24 cellular contexts compared by ENCODE assay signal in genomic region chr1:112563341-112563740, GRCh38. TPM values are rescaled to one million over a fixed set of nuclear protein-coding genes. Genes with fewer than 3 reads are reported as not detected.
DNase-seq lines count a peak whose midpoint lies in the region; ATAC-seq, FAIRE-seq and TF ChIP-seq lines count a peak whose summit lies in the region.
"Had no signal": no experiment of that assay in that cellular context is flagged by ENCODE, and none has a peak within 500 bp of the region (broad histone marks: within the 10 kb centered on the region; RNA-seq: fewer than 3 reads in every experiment).

No MANE protein-coding gene starts in this region.

- peaks cover 5% of the 10 kb centered on the region for H3K36me3 Mint-ChIP-seq in Calu3 (ENCODE audit: insufficient read depth, unreplicated experiment)
- H3K36me3 Mint-ChIP-seq in mesothelial cell of epicardium: peaks cover 17% of the 10 kb centered on the region

- H2AFZ ChIP-seq in endothelial cell of umbilical vein (ENCODE audit: low read depth, low read length): no peak overlapping the region
- H2AFZ ChIP-seq: GM23248 had no signal

- H3K36me3 ChIP-seq in endothelial cell of umbilical vein (ENCODE audit: control insufficient read depth in 2 of 2, extremely low read depth in 1 of 2, insufficient read depth in 2 of 2, low read length in 2 of 2): no peaks in the 10 kb centered on the region

- no peaks in the 10 kb centered on the region for H4K20me1 ChIP-seq in endothelial cell of umbilical vein (replicated peaks; ENCODE audit: control insufficient read depth, extremely low read depth, insufficient read depth, low read length)
- H4K20me1 ChIP-seq: BLaER1 had no signal

- no peak overlapping the region for H3K9ac ChIP-seq in endothelial cell of umbilical vein (replicated peaks; ENCODE audit: extremely low read depth, insufficient read depth, low read length)
- H3K9ac ChIP-seq: BLaER1, GM23248 had no signal

- H3K27ac Mint-ChIP-seq in Calu3 (ENCODE audit: unreplicated experiment) (peak overlapping the region; percentile 17), mesothelial cell of epicardium (peak overlapping the region; percentile 60)
- H3K27ac Mint-ChIP-seq: B cell; CD4-positive, CD25-positive, alpha-beta regulatory T cell; CD8-positive, alpha-beta T cell had no signal

- no peak overlapping the region for H3K27ac ChIP-seq in endothelial cell of umbilical vein (ENCODE audit: insufficient read depth, low read depth, low read length)
- H3K27ac ChIP-seq: 22Rv1, BLaER1, C4-2B, GM23248 had no signal

- peaks cover 8% of the 10 kb centered on the region for H3K4me1 ChIP-seq in endothelial cell of umbilical vein (ENCODE audit: control insufficient read depth, extremely low read depth, insufficient read depth, low read length)
- H3K4me1 ChIP-seq: BLaER1, Caco-2 had no signal

- no peaks in the 10 kb centered on the region for H3K27me3 Mint-ChIP-seq in Calu3 (ENCODE audit: unreplicated experiment)
- H3K27me3 Mint-ChIP-seq in mesothelial cell of epicardium (ENCODE audit: low read depth): no peaks in the 10 kb centered on the region
- H3K27me3 Mint-ChIP-seq: B cell; CD4-positive, CD25-positive, alpha-beta regulatory T cell had no signal

- POLR2A ChIA-PET in endothelial cell of umbilical vein (lab: Charles Lee): no interaction called here

- no peak for ATAC-seq in HG02884 (IDR thresholded peaks at IDR 0.05; ENCODE audit: unreplicated experiment)
- ATAC-seq: CD8-positive, alpha-beta T cell; GM12878 had no signal

- peak; percentile 62 for FAIRE-seq in endothelial cell of umbilical vein (lab: Jason Lieb, UNC)
- FAIRE-seq in RCC 7860 (lab: Jason Lieb, UNC): no peak
- FAIRE-seq: D721Med, GM12878, GM19239, H1 had no signal

- H3K4me3 ChIP-seq in endothelial cell of umbilical vein (replicated peaks in 1 of 3; ENCODE audit: insufficient read depth in 1 of 3, low read depth in 1 of 3, low read length in 3 of 3): no peak overlapping the region
- H3K4me3 ChIP-seq: BLaER1, GM12878, GM23248 had no signal

- no peak for TF ChIP-seq POLR2A in endothelial cell of umbilical vein (IDR thresholded peaks at IDR 0.05; ENCODE audit: low read depth, low read length)

- CTCF ChIA-PET in Calu3 (lab: Charles Lee) (no interaction called here), endothelial cell of umbilical vein (lab: Charles Lee) (interaction anchor here (1.2 kb wide), 1 partner anchor 9 kb away, joined by 4 read pairs; no protein-coding TSS in a partner anchor)

- intact Hi-C loops in Calu3 (cut with micrococcal nuclease; ENCODE audit: unreplicated experiment): no loop called here
- intact Hi-C loops in endothelial cell of umbilical vein (cut with micrococcal nuclease): no loop called here

- TF ChIP-seq CTCF in Calu3 (IDR thresholded peaks at IDR 0.05; ENCODE audit: unreplicated experiment) (no peak), endothelial cell of umbilical vein (IDR thresholded peaks at IDR 0.05; ENCODE audit: extremely low read depth in 1 of 2, insufficient read depth in 1 of 2, low read depth in 1 of 2, low read length in 2 of 2) (no peak), mesothelial cell of epicardium (IDR thresholded peaks at IDR 0.05; ENCODE audit: unreplicated experiment) (no peak)

- H3K4me3 Mint-ChIP-seq in Calu3 (ENCODE audit: low read depth, unreplicated experiment) (no peak overlapping the region), mesothelial cell of epicardium (no peak overlapping the region)
- H3K4me3 Mint-ChIP-seq: B cell; CD4-positive, CD25-positive, alpha-beta regulatory T cell; CD8-positive, alpha-beta T cell had no signal

- no peaks in the 10 kb centered on the region for H3K9me1 ChIP-seq in endothelial cell of umbilical vein (replicated peaks; ENCODE audit: control insufficient read depth, extremely low read depth, insufficient read depth, low read length)

- no peaks in the 10 kb centered on the region for H3K79me2 ChIP-seq in endothelial cell of umbilical vein (ENCODE audit: control insufficient read depth, insufficient read depth, low read length)

- no peaks in the 10 kb centered on the region for H3K9me3 Mint-ChIP-seq in Calu3 (ENCODE audit: low read depth, unreplicated experiment)
- peaks cover 7% of the 10 kb centered on the region for H3K9me3 Mint-ChIP-seq in mesothelial cell of epicardium
- H3K9me3 Mint-ChIP-seq: CD8-positive, alpha-beta T cell had no signal

- DNase-seq in Calu3: no peak
- DNase-seq in endothelial cell of umbilical vein (ENCODE audit: low read depth, low spot score): peak; percentile 51
- DNase-seq in mesothelial cell of epicardium (ENCODE audit: low spot score in 2 of 2, unreplicated experiment in 2 of 2): no peak
- no peak for DNase-seq in activated CD4-positive, alpha-beta T cell treated with anti-CD3 and anti-CD28 coated beads, Interleukin-2, amount 50 U/mL, for 1 hour
- DNase-seq in RCC 7860 (ENCODE audit: low spot score): no peak
- DNase-seq: Caco-2; CD4-positive, CD25-positive, alpha-beta regulatory T cell; CD8-positive, alpha-beta T cell; DMS 273 treated with DMSO at 0.1 percent for 48 hours; DMS79; EL; GDM1; GM23248; H7; HCEC 1CT had no signal

- no peaks in the 10 kb centered on the region for H3K27me3 ChIP-seq in endothelial cell of umbilical vein (ENCODE audit: control insufficient read depth in 2 of 2, insufficient read depth in 2 of 2, low read length in 2 of 2)
- H3K27me3 ChIP-seq: BLaER1 had no signal

- dilution Hi-C loops in endothelial cell of umbilical vein (cut with MboI; ENCODE audit: extremely low pct_ligation_motif_present, low sequenced_read_pairs): no loop called here

- no peaks in the 10 kb centered on the region for H3K4me1 Mint-ChIP-seq in Calu3 (ENCODE audit: low read depth, unreplicated experiment)
- peaks cover 22% of the 10 kb centered on the region for H3K4me1 Mint-ChIP-seq in mesothelial cell of epicardium
- H3K4me1 Mint-ChIP-seq: B cell had no signal

- no peak overlapping the region for H3K4me2 ChIP-seq in endothelial cell of umbilical vein (ENCODE audit: insufficient read depth, low read length)
- H3K4me2 ChIP-seq: BLaER1 had no signal

- H3K9me3 ChIP-seq in endothelial cell of umbilical vein (replicated peaks; ENCODE audit: control insufficient read depth, insufficient read depth, low read length): no peaks in the 10 kb centered on the region
- H3K9me3 ChIP-seq: BLaER1, Caco-2 had no signal

- BruUV-seq in Calu3 (replicated peaks; lab: Mats Ljungman, UMichigan) (no TSS peak), endothelial cell of umbilical vein (replicated peaks; lab: Mats Ljungman, UMichigan) (no TSS peak)

TF ChIP-seq in endothelial cell of umbilical vein, 7 proteins besides CTCF, POLR2A, EP300 and RAD21:
- TF ChIP-seq MAX (IDR thresholded peaks at IDR 0.05; ENCODE audit: insufficient read depth, insufficient read length) (no peak), FOS (IDR thresholded peaks at IDR 0.05; ENCODE audit: borderline replicate concordance, insufficient read depth, low read length) (peak; percentile 26), POLR2AphosphoS5 (IDR thresholded peaks at IDR 0.05; ENCODE audit: insufficient read depth, low read depth, low read length) (no peak), EZH2 (IDR thresholded peaks at IDR 0.05; ENCODE audit: borderline replicate concordance, low read depth, low read length, severe bottlenecking) (no peak), JUN (IDR thresholded peaks at IDR 0.05; ENCODE audit: borderline replicate concordance, insufficient read depth, insufficient read length, low read depth) (peak; percentile 8)

RNA-seq across cellular contexts. Expression of gene WNT2B, which starts 54.6 kb away (rescaled TPM):
- total RNA-seq in Calu3 (2022) (5.8 and 6.7 TPM in 2 replicates), endothelial cell of umbilical vein (3.6 and 4.6 TPM in 2 replicates), mesothelial cell of epicardium (146 to 165 TPM (median 151 TPM) in 3 replicates)
- 0.92 and 1.5 TPM in 2 replicates for polyA plus RNA-seq in endothelial cell of umbilical vein
- polyA plus RNA-seq in endothelial cell of umbilical vein (2011; cell fraction: cytosol; rRNA removed): 0.43 and 0.61 TPM in 2 replicates
- polyA plus RNA-seq in endothelial cell of umbilical vein (2011; cell fraction: nucleus; rRNA removed): 7.4 and 8.3 TPM in 2 replicates
- 1.7 and 2.0 TPM in 2 replicates for polyA plus RNA-seq in endothelial cell of umbilical vein (2012)
- 3.3 and 4.0 TPM in 2 replicates for polyA minus RNA-seq in endothelial cell of umbilical vein
- polyA minus RNA-seq in endothelial cell of umbilical vein (2011; cell fraction: cytosol; rRNA and poly(A)+ RNA removed): 1.0 TPM
- polyA minus RNA-seq in endothelial cell of umbilical vein (2011; cell fraction: nucleus; rRNA and poly(A)+ RNA removed): 7.1 and 8.2 TPM in 2 replicates

RNA-seq across cellular contexts. Expression of gene ST7L, which starts 55.6 kb away (rescaled TPM):
- total RNA-seq in Calu3 (2022): 15.9 and 19.0 TPM in 2 replicates
- 24.5 and 28.4 TPM in 2 replicates for total RNA-seq in endothelial cell of umbilical vein
- polyA plus RNA-seq in endothelial cell of umbilical vein: 12.3 and 12.6 TPM in 2 replicates
- polyA plus RNA-seq in endothelial cell of umbilical vein (2011; cell fraction: cytosol; rRNA removed): 8.8 and 10.2 TPM in 2 replicates
- polyA plus RNA-seq in endothelial cell of umbilical vein (2011; cell fraction: nucleus; rRNA removed): 17.8 and 20.4 TPM in 2 replicates
- 14.0 and 14.2 TPM in 2 replicates for polyA plus RNA-seq in endothelial cell of umbilical vein (2012)
- 15.4 and 17.3 TPM in 2 replicates for polyA minus RNA-seq in endothelial cell of umbilical vein
- 17.0 TPM for polyA minus RNA-seq in endothelial cell of umbilical vein (2011; cell fraction: cytosol; rRNA and poly(A)+ RNA removed)
- 26.6 and 30.4 TPM in 2 replicates for polyA minus RNA-seq in endothelial cell of umbilical vein (2011; cell fraction: nucleus; rRNA and poly(A)+ RNA removed)
- total RNA-seq in mesothelial cell of epicardium: 26.5 to 30.0 TPM (median 27.6 TPM) in 3 replicates

RNA-seq across cellular contexts. Expression of gene CAPZA1, which starts 56.3 kb away (rescaled TPM):
- total RNA-seq in Calu3 (2022) (103 and 117 TPM in 2 replicates), endothelial cell of umbilical vein (177 and 183 TPM in 2 replicates), mesothelial cell of epicardium (109 to 118 TPM (median 116 TPM) in 3 replicates)
- 60.8 and 77.1 TPM in 2 replicates for polyA plus RNA-seq in endothelial cell of umbilical vein
- polyA plus RNA-seq in endothelial cell of umbilical vein (2011; cell fraction: cytosol; rRNA removed): 98.5 and 100 TPM in 2 replicates
- polyA plus RNA-seq in endothelial cell of umbilical vein (2011; cell fraction: nucleus; rRNA removed): 116 and 147 TPM in 2 replicates
- polyA plus RNA-seq in endothelial cell of umbilical vein (2012): 130 and 174 TPM in 2 replicates
- 84.3 and 114 TPM in 2 replicates for polyA minus RNA-seq in endothelial cell of umbilical vein
- polyA minus RNA-seq in endothelial cell of umbilical vein (2011; cell fraction: cytosol; rRNA and poly(A)+ RNA removed): 167 TPM
- 98.8 and 149 TPM in 2 replicates for polyA minus RNA-seq in endothelial cell of umbilical vein (2011; cell fraction: nucleus; rRNA and poly(A)+ RNA removed)

Comparison
In these comparisons a context has a peak if more than half of its experiments do, and no peak if none do; other contexts are left out.
1. RNA of gene WNT2B, which starts 54.6 kb away (total RNA-seq): 146 to 165 TPM in mesothelial cell of epicardium; 5.8 to 6.7 TPM in Calu3 and 3.6 to 4.6 TPM in endothelial cell of umbilical vein; every median in the first group is over 10 times any median in the second.